In genomic region chr18:59358611-59359575, GRCh38 we compare ENCODE assay signal across 8 cellular contexts. TPM values are rescaled to one million over a fixed set of nuclear protein-coding genes. Genes with fewer than 3 reads are reported as not detected.
DNase-seq lines count a peak whose midpoint lies in the region; ATAC-seq and TF ChIP-seq lines count a peak whose summit lies in the region.

Gene LMAN1 (minus strand): TSS chr18:59359265. CDS start chr18:59359244, 21 bp downstream.

- peak; percentile 94 for ATAC-seq in HG03175 (IDR thresholded peaks at IDR 0.05; ENCODE audit: unreplicated experiment)

- peak within 1 kb of the TSS; percentile 94 for H2AFZ ChIP-seq in mammary epithelial cell (ENCODE audit: low read depth, low read length)

- dilution Hi-C loops in mammary epithelial cell (cut with HindIII; ENCODE audit: low sequenced_read_pairs), result no loop called here

- peaks cover 11% of the 10 kb centered on the region for H3K36me3 ChIP-seq in mammary epithelial cell (ENCODE audit: insufficient read depth, low read length)
- H3K36me3 ChIP-seq in iPS-20b (ENCODE audit: insufficient read depth, low read depth, low read length), result peaks cover 17% of the 10 kb centered on the region

- WGBS in mammary epithelial cell (ENCODE audit: low coverage, missing lambda C conversion rate), result 3% methylated on average over 11 of the region's 78 CpGs

- peak; percentile 89 for TF ChIP-seq POLR2A in GM18951 (IDR thresholded peaks at IDR 0.05; ENCODE audit: extremely low read depth, insufficient read depth, insufficient read length)

- no TSS peak for BruUV-seq in mammary epithelial cell (replicated peaks; lab: Mats Ljungman, UMichigan)

- H3K27ac ChIP-seq in mammary epithelial cell (ENCODE audit: insufficient read depth, low read depth, low read length) (peak within 1 kb of the TSS; percentile 87), iPS-20b (ENCODE audit: low read length) (peak within 1 kb of the TSS; percentile 84), skin epidermis (peak within 1 kb of the TSS; percentile 66 to 96 (median 89))

- H3K27me3 ChIP-seq in mammary epithelial cell (ENCODE audit: insufficient read depth, low read length) (no peaks in the 10 kb centered on the region), iPS-20b (ENCODE audit: insufficient read depth, low read length) (peaks cover 44% of the 10 kb centered on the region)

- H3K9me3 ChIP-seq in mammary epithelial cell (replicated peaks; ENCODE audit: insufficient read depth, low read length) (no peaks in the 10 kb centered on the region), iPS-20b (ENCODE audit: insufficient read depth, low read depth, low read length) (no peaks in the 10 kb centered on the region)

- no peaks in the 10 kb centered on the region for H4K20me1 ChIP-seq in mammary epithelial cell (ENCODE audit: insufficient read depth, low read length)

- in situ Hi-C loops in GM18951 (cut with MboI; ENCODE audit: low sequenced_read_pairs, unreplicated experiment), result no loop called here
- in situ Hi-C loops in mammary epithelial cell (cut with MboI; ENCODE audit: low sequenced_read_pairs in 2 of 2), result no loop called here

- TF ChIP-seq CTCF in WI38 (IDR thresholded peaks at IDR 0.05; ENCODE audit: low read depth, low read length), result no peak
- TF ChIP-seq CTCF in mammary epithelial cell (conservative IDR thresholded peaks at IDR 0.05 in 1 of 2, IDR thresholded peaks at IDR 0.05 in 1 of 2; ENCODE audit: extremely low read depth in 1 of 2, insufficient read depth in 1 of 2, low read depth in 1 of 2, low read length in 2 of 2), result no peak

- H3K4me2 ChIP-seq in mammary epithelial cell (ENCODE audit: insufficient read depth, low read depth, low read length), result peak within 1 kb of the TSS; percentile 85

- CTCF ChIA-PET in mammary epithelial cell (lab: Charles Lee; ENCODE audit: low non-redundant PET), result interaction anchor here (0.6 kb wide), 1 partner anchor 116 kb away, joined by 3 read pairs; no protein-coding TSS in a partner anchor

- peaks cover 11% of the 10 kb centered on the region for H3K4me1 ChIP-seq in mammary epithelial cell (ENCODE audit: insufficient read depth, low read length)
- peaks cover 3% of the 10 kb centered on the region; the same call in 1 of the 2 replicates for H3K4me1 ChIP-seq in iPS-20b (ENCODE audit: insufficient read depth, low read length)

- H3K9ac ChIP-seq in mammary epithelial cell (ENCODE audit: insufficient read depth, low read length) (peak within 1 kb of the TSS; percentile 90), iPS-20b (ENCODE audit: low read depth, low read length) (peak within 1 kb of the TSS; percentile 94)

- DNase-seq in AG08396 (ENCODE audit: low spot score) (peak; percentile 99), NCI-H2227 treated with DMSO at 0.1 percent for 48 hours (lab: John Stamatoyannopoulos, UW) (peak; percentile 93), mammary epithelial cell (peak; percentile 92)

- H3K4me3 ChIP-seq in WI38 (ENCODE audit: low read depth, low read length) (peak within 1 kb of the TSS; percentile 97), mammary epithelial cell (replicated peaks in 1 of 3; ENCODE audit: insufficient read depth in 1 of 3, low read depth in 2 of 3, low read length in 3 of 3) (peak within 1 kb of the TSS; percentile 63 to 95 (median 81)), iPS-20b (ENCODE audit: low read length) (peak within 1 kb of the TSS; percentile 87), skin epidermis (peak within 1 kb of the TSS; percentile 73 to 97 (median 92))

- intact Hi-C loops in mammary epithelial cell (cut with micrococcal nuclease), result no loop called here

- H3K79me2 ChIP-seq in mammary epithelial cell (ENCODE audit: insufficient read depth, low read length), result peaks cover 44% of the 10 kb centered on the region

RNA-seq across cellular contexts. Expression of gene LMAN1, which starts in this region (rescaled TPM):
- total RNA-seq in mammary epithelial cell, result 100 to 1,000 TPM in 1 of 2 donors, 10 to 100 TPM in 1; 84.9 to 115 TPM
- polyA plus RNA-seq in mammary epithelial cell, result 32.6 TPM
- polyA minus RNA-seq in mammary epithelial cell, result 87.9 TPM

Comparison
In these comparisons a context has a peak if more than half of its experiments do, and no peak if none do; other contexts are left out.
1. Peak in every context shown above with its lines: DNase-seq, ATAC-seq, H3K4me3 ChIP-seq and H3K27ac ChIP-seq.